8 cellular contexts compared by ENCODE assay signal in genomic region chr5:150436141-150436680, GRCh38. TPM values are rescaled to one million over a fixed set of nuclear protein-coding genes. Genes with fewer than 3 reads are reported as not detected.
DNase-seq lines count a peak whose midpoint lies in the region; ATAC-seq, FAIRE-seq and TF ChIP-seq lines count a peak whose summit lies in the region.

No MANE protein-coding gene starts in this region.

- H2AFZ ChIP-seq in astrocyte (ENCODE audit: low read depth, low read length) = peak overlapping the region; percentile 73

- H4K20me1 ChIP-seq in astrocyte (ENCODE audit: insufficient read depth, low read length) = peaks cover 2% of the 10 kb centered on the region

- FAIRE-seq in astrocyte (lab: Jason Lieb, UNC) = no peak
- FAIRE-seq in small intestine (lab: Jason Lieb, UNC) = no peak

- DNase-seq in NCI-H2029 treated with DMSO at 0.1 percent for 48 hours (lab: John Stamatoyannopoulos, UW) (peak; percentile 82), T-helper 22 cell (ENCODE audit: low read depth) (peak; percentile 73), astrocyte (ENCODE audit: low read depth) (peak; percentile 57), hypothalamus (lab: John Stamatoyannopoulos, UW) (peak in 50 of 51 donors; percentile 9 to 98 (median 73)), small intestine (peak; percentile 84)

- H3K36me3 Mint-ChIP-seq in astrocyte (ENCODE audit: low read depth, unreplicated experiment) = no peaks in the 10 kb centered on the region

- peak; percentile 87 for ATAC-seq in GM18508 (IDR thresholded peaks at IDR 0.05; ENCODE audit: insufficient read depth, unreplicated experiment)
- peak; percentile 93 for ATAC-seq in HG02981 (IDR thresholded peaks at IDR 0.05; ENCODE audit: unreplicated experiment)

- peaks cover 6% of the 10 kb centered on the region for H3K4me1 Mint-ChIP-seq in astrocyte (ENCODE audit: low read depth, unreplicated experiment)

- H3K27ac ChIP-seq in 22Rv1 = no peak overlapping the region
- H3K27ac ChIP-seq in astrocyte (ENCODE audit: low read depth, low read length) = no peak overlapping the region
- no peak overlapping the region for H3K27ac ChIP-seq in small intestine (ENCODE audit: low read depth in 1 of 2, low read length in 1 of 2)

- TF ChIP-seq CTCF in 22Rv1 (IDR thresholded peaks at IDR 0.05) (peak; percentile 92), astrocyte (IDR thresholded peaks at IDR 0.05; ENCODE audit: insufficient read depth, low read depth, low read length) (peak; percentile 78)

- no peaks in the 10 kb centered on the region for H3K9me3 Mint-ChIP-seq in astrocyte (ENCODE audit: unreplicated experiment)

- H3K27me3 Mint-ChIP-seq in astrocyte (ENCODE audit: low read depth, unreplicated experiment) = no peaks in the 10 kb centered on the region

- no peak overlapping the region for H3K4me3 ChIP-seq in astrocyte (ENCODE audit: insufficient read depth, low read depth, low read length)
- H3K4me3 ChIP-seq in small intestine (ENCODE audit: low read depth in 1 of 2, low read length in 2 of 2) = no peak overlapping the region

- H3K4me3 Mint-ChIP-seq in astrocyte (ENCODE audit: unreplicated experiment) = no peak overlapping the region

- H3K79me2 ChIP-seq in astrocyte (ENCODE audit: insufficient read depth, low read length) = no peaks in the 10 kb centered on the region

- no peak overlapping the region for H3K9ac ChIP-seq in astrocyte (ENCODE audit: low read length)

- H3K4me2 ChIP-seq in astrocyte (ENCODE audit: low read length) = peak overlapping the region; percentile 38

- 5 to 15% (median 7%) methylated on average over 13 of the region's 13 CpGs for WGBS in small intestine, 3 donors

- H3K27me3 ChIP-seq in astrocyte (ENCODE audit: insufficient read depth, low read length) = no peaks in the 10 kb centered on the region
- H3K27me3 ChIP-seq in small intestine (ENCODE audit: control insufficient read depth in 2 of 2, insufficient read depth in 2 of 2, low read length in 2 of 2) = no peaks in the 10 kb centered on the region

- H3K4me1 ChIP-seq in astrocyte (ENCODE audit: insufficient read depth, low read length) (peaks cover 3% of the 10 kb centered on the region), small intestine (ENCODE audit: control insufficient read depth in 2 of 2, insufficient read depth in 1 of 2, low read depth in 1 of 2, low read length in 1 of 2) (no peaks in the 10 kb centered on the region)

- H3K36me3 ChIP-seq in astrocyte (ENCODE audit: insufficient read depth, low read length) (no peaks in the 10 kb centered on the region), small intestine (ENCODE audit: control insufficient read depth in 2 of 2, insufficient read depth in 2 of 2, low read length in 2 of 2) (no peaks in the 10 kb centered on the region)

- H3K27ac Mint-ChIP-seq in astrocyte (ENCODE audit: unreplicated experiment) = peak overlapping the region; percentile 35

- H3K9me3 ChIP-seq in astrocyte (ENCODE audit: insufficient read depth, low read depth, low read length) = no peaks in the 10 kb centered on the region
- H3K9me3 ChIP-seq in small intestine (ENCODE audit: control insufficient read depth, low read depth) = no peaks in the 10 kb centered on the region

RNA-seq across cellular contexts. Expression of gene RPS14, which starts 13.3 kb away (rescaled TPM):
- 1,823 and 2,054 TPM in 2 replicates for total RNA-seq in astrocyte
- polyA plus RNA-seq in small intestine = 1,000 to 10,000 TPM; 2,980 to 5,825 (median 5,408) TPM

RNA-seq across cellular contexts. Expression of gene CD74, which starts 23.5 kb away (rescaled TPM):
- total RNA-seq in astrocyte = 9.1 and 15.7 TPM in 2 replicates
- 100 to 1,000 TPM; 288 to 939 (median 792) TPM for polyA plus RNA-seq in small intestine
